ENCODE assay signal across 1 cellular context in genomic region chr11:112086422-112087191, GRCh38.
TF ChIP-seq lines count a peak whose summit lies in the region.

SDHD (plus strand) TSS chr11:112086873; CDS start chr11:112086908, 35 bp downstream.
A gene with protein sequence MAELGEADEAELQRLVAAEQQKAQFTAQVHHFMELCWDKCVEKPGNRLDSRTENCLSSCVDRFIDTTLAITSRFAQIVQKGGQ (minus strand): TSS chr11:112086756. CDS start chr11:112086723, 33 bp downstream.

TF ChIP-seq in HepG2, 621 proteins besides CTCF, POLR2A, EP300 and RAD21 (continued from another document and continues in another):
- TF ChIP-seq ZNF646 (CRISPR knock-in tag; IDR thresholded peaks at IDR 0.05) = no peak
- no peak for TF ChIP-seq ZKSCAN1 (IDR thresholded peaks at IDR 0.05; ENCODE audit: low read length)
- no peak for TF ChIP-seq ZNF713 (CRISPR knock-in tag; IDR thresholded peaks at IDR 0.05)
- TF ChIP-seq DR1 (CRISPR knock-in tag; IDR thresholded peaks at IDR 0.05) = no peak
- peak; percentile 85; the same call in 1 of the 2 replicates for TF ChIP-seq ZNF619 (CRISPR knock-in tag; IDR thresholded peaks at IDR 0.05)
- TF ChIP-seq ZNF574 (CRISPR knock-in tag; IDR thresholded peaks at IDR 0.05) = peak; percentile 93
- TF ChIP-seq SRSF1 (optimal IDR thresholded peaks at IDR 0.05; ENCODE audit: low read depth, low read length) = peak; percentile 68
- 0 out of 2 replicates have a peak, but pooled peaks have one; percentile 61 for TF ChIP-seq ZKSCAN5 (CRISPR knock-in tag; IDR thresholded peaks at IDR 0.05)
- no peak for TF ChIP-seq ZNF552 (CRISPR knock-in tag; IDR thresholded peaks at IDR 0.05; ENCODE audit: borderline replicate concordance)
- TF ChIP-seq, protein P1, sequence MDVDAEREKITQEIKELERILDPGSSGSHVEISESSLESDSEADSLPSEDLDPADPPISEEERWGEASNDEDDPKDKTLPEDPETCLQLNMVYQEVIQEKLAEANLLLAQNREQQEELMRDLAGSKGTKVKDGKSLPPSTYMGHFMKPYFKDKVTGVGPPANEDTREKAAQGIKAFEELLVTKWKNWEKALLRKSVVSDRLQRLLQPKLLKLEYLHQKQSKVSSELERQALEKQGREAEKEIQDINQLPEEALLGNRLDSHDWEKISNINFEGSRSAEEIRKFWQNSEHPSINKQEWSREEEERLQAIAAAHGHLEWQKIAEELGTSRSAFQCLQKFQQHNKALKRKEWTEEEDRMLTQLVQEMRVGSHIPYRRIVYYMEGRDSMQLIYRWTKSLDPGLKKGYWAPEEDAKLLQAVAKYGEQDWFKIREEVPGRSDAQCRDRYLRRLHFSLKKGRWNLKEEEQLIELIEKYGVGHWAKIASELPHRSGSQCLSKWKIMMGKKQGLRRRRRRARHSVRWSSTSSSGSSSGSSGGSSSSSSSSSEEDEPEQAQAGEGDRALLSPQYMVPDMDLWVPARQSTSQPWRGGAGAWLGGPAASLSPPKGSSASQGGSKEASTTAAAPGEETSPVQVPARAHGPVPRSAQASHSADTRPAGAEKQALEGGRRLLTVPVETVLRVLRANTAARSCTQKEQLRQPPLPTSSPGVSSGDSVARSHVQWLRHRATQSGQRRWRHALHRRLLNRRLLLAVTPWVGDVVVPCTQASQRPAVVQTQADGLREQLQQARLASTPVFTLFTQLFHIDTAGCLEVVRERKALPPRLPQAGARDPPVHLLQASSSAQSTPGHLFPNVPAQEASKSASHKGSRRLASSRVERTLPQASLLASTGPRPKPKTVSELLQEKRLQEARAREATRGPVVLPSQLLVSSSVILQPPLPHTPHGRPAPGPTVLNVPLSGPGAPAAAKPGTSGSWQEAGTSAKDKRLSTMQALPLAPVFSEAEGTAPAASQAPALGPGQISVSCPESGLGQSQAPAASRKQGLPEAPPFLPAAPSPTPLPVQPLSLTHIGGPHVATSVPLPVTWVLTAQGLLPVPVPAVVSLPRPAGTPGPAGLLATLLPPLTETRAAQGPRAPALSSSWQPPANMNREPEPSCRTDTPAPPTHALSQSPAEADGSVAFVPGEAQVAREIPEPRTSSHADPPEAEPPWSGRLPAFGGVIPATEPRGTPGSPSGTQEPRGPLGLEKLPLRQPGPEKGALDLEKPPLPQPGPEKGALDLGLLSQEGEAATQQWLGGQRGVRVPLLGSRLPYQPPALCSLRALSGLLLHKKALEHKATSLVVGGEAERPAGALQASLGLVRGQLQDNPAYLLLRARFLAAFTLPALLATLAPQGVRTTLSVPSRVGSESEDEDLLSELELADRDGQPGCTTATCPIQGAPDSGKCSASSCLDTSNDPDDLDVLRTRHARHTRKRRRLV (CRISPR knock-in tag; IDR thresholded peaks at IDR 0.05) = no peak
- peak; percentile 35; the same call in 1 of the 2 replicates for TF ChIP-seq ATF1 (CRISPR knock-in tag; IDR thresholded peaks at IDR 0.05)
- TF ChIP-seq SSRP1 (CRISPR knock-in tag; IDR thresholded peaks at IDR 0.05) = peak; percentile 36; the same call in 1 of the 2 replicates
- no peak for TF ChIP-seq ZNF629 (CRISPR knock-in tag; conservative IDR thresholded peaks at IDR 0.05)
- peak; percentile 47; the same call in 1 of the 2 replicates for TF ChIP-seq ZBTB7B (CRISPR knock-in tag; IDR thresholded peaks at IDR 0.05)
- TF ChIP-seq REL (CRISPR knock-in tag; conservative IDR thresholded peaks at IDR 0.05) = no peak
- no peak for TF ChIP-seq ZNF446 (CRISPR knock-in tag; IDR thresholded peaks at IDR 0.05)
- TF ChIP-seq ZNF160 (CRISPR knock-in tag; IDR thresholded peaks at IDR 0.05) = no peak
- no peak for TF ChIP-seq HNRNPK (IDR thresholded peaks at IDR 0.05; ENCODE audit: low read depth, low read length, poor library complexity, severe bottlenecking)
- TF ChIP-seq MEIS1 (CRISPR knock-in tag; IDR thresholded peaks at IDR 0.05; ENCODE audit: borderline replicate concordance) = peak; percentile 56; the same call in 1 of the 2 replicates
- TF ChIP-seq NFRKB (IDR thresholded peaks at IDR 0.05) = no peak
- TF ChIP-seq, protein P2, sequence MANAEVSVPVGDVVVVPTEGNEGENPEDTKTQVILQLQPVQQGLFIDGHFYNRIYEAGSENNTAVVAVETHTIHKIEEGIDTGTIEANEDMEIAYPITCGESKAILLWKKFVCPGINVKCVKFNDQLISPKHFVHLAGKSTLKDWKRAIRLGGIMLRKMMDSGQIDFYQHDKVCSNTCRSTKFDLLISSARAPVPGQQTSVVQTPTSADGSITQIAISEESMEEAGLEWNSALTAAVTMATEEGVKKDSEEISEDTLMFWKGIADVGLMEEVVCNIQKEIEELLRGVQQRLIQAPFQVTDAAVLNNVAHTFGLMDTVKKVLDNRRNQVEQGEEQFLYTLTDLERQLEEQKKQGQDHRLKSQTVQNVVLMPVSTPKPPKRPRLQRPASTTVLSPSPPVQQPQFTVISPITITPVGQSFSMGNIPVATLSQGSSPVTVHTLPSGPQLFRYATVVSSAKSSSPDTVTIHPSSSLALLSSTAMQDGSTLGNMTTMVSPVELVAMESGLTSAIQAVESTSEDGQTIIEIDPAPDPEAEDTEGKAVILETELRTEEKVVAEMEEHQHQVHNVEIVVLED (CRISPR knock-in tag; IDR thresholded peaks at IDR 0.05; ENCODE audit: borderline replicate concordance) = peak; percentile 84
- no peak for TF ChIP-seq NCOA1 (CRISPR knock-in tag; IDR thresholded peaks at IDR 0.05)
- TF ChIP-seq TBP (CRISPR knock-in tag; IDR thresholded peaks at IDR 0.05) = no peak
- no peak for TF ChIP-seq ZBTB33 (CRISPR knock-in tag; IDR thresholded peaks at IDR 0.05)
- TF ChIP-seq CREB1 (IDR thresholded peaks at IDR 0.05) = peak; percentile 68
- peak; percentile 93 for TF ChIP-seq CREB1 (CRISPR knock-in tag; IDR thresholded peaks at IDR 0.05)
- no peak for TF ChIP-seq HMG20A (CRISPR knock-in tag; IDR thresholded peaks at IDR 0.05; ENCODE audit: borderline replicate concordance)
- TF ChIP-seq REXO4 (CRISPR knock-in tag; IDR thresholded peaks at IDR 0.05; ENCODE audit: borderline replicate concordance) = no peak
- TF ChIP-seq ZNF280D (CRISPR knock-in tag; IDR thresholded peaks at IDR 0.05) = no peak
- peak; percentile 98 for TF ChIP-seq THAP9 (CRISPR knock-in tag; IDR thresholded peaks at IDR 0.05; ENCODE audit: borderline replicate concordance)
- no peak for TF ChIP-seq KLF6 (CRISPR knock-in tag; IDR thresholded peaks at IDR 0.05)
- peak; percentile 33; the same call in 1 of the 2 replicates for TF ChIP-seq ZNF451 (CRISPR knock-in tag; IDR thresholded peaks at IDR 0.05)
